2 cellular contexts compared by ENCODE assay signal in the genomic region with DNA sequence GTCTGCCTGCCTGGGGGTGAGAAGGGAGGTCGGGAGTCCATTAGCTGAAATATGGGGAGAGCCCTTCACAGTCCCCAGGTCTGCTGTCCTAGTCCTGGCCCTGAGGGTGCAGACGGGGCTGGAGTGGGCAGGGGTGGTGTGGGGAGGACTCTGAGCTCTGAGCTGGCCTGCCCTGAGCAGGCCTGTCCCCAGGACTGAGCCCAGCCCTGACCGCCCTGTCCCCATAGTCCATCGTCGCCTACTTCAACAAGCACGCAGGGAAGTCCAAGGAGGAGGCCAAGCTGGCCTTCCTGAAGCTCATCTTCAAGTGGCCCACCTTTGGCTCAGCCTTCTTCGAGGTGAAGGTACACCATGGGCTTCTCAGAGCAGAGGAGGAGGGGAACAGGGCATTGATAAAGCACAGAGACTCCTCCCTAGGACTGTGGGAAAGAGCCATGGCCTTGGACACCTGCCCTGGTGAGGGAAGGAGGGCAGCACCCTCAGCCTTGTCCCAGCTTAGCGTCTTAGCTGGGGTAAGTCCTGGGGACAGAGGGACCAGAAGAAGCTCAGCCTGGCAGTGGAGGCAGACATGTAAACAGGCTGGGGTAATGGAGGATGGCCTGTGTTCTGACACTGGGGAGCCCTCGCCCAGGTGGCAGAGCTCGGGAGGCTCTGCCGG.
TF ChIP-seq lines count a peak whose summit lies in the region.

No MANE protein-coding gene starts in this region.

TF ChIP-seq in GM12891, 5 proteins besides CTCF, POLR2A, EP300 and RAD21:
- TF ChIP-seq SPI1 (IDR thresholded peaks at IDR 0.05; ENCODE audit: low read depth, low read length) = no peak
- TF ChIP-seq POLR2AphosphoS5 (IDR thresholded peaks at IDR 0.05; ENCODE audit: low read depth, low read length) = no peak
- no peak for TF ChIP-seq POU2F2 (IDR thresholded peaks at IDR 0.05; ENCODE audit: low read depth, low read length)
- TF ChIP-seq TAF1 (IDR thresholded peaks at IDR 0.05; ENCODE audit: low read depth, low read length) = no peak
- TF ChIP-seq PAX5 (IDR thresholded peaks at IDR 0.05; ENCODE audit: insufficient read depth, low read length, severe bottlenecking) = no peak

TF ChIP-seq in H1, 55 proteins besides CTCF, POLR2A, EP300 and RAD21:
- TF ChIP-seq HDAC6 (IDR thresholded peaks at IDR 0.05; ENCODE audit: low read depth, low read length) = no peak
- no peak for TF ChIP-seq TBP (IDR thresholded peaks at IDR 0.05; ENCODE audit: low read depth, low read length)
- TF ChIP-seq RFX5 (IDR thresholded peaks at IDR 0.05; ENCODE audit: borderline replicate concordance, low read depth, low read length) = no peak
- no peak for TF ChIP-seq RBBP5 (IDR thresholded peaks at IDR 0.05; ENCODE audit: borderline replicate concordance, low read depth, low read length)
- no peak for TF ChIP-seq CBX8 (IDR thresholded peaks at IDR 0.05; ENCODE audit: borderline replicate concordance, low read depth, low read length)
- TF ChIP-seq ATF3 (IDR thresholded peaks at IDR 0.05; ENCODE audit: insufficient read depth, low read depth, low read length) = no peak
- no peak for TF ChIP-seq MAX (IDR thresholded peaks at IDR 0.05)
- no peak for TF ChIP-seq CHD2 (IDR thresholded peaks at IDR 0.05; ENCODE audit: low read length)
- TF ChIP-seq EGR1 (IDR thresholded peaks at IDR 0.05; ENCODE audit: borderline replicate concordance, low read depth, low read length) = no peak
- TF ChIP-seq CBX5 (IDR thresholded peaks at IDR 0.05; ENCODE audit: low read depth, low read length) = no peak
- TF ChIP-seq RNF2 (IDR thresholded peaks at IDR 0.05; ENCODE audit: borderline replicate concordance, low read depth, low read length, missing control alignments, poor library complexity, severe bottlenecking) = no peak
- TF ChIP-seq TEAD4 (IDR thresholded peaks at IDR 0.05; ENCODE audit: low read depth, low read length) = no peak
- TF ChIP-seq YY1 (IDR thresholded peaks at IDR 0.05; ENCODE audit: low read depth, low read length) = no peak
- no peak for TF ChIP-seq GTF2F1 (IDR thresholded peaks at IDR 0.05; ENCODE audit: borderline replicate concordance, low read depth, low read length)
- no peak for TF ChIP-seq SRF (IDR thresholded peaks at IDR 0.05; ENCODE audit: low read depth, low read length)
- TF ChIP-seq NANOG (IDR thresholded peaks at IDR 0.05; ENCODE audit: insufficient read depth, low read depth, low read length, poor library complexity, severe bottlenecking) = no peak
- TF ChIP-seq JUN (IDR thresholded peaks at IDR 0.05; ENCODE audit: low read depth, low read length) = no peak
- no peak for TF ChIP-seq SIRT6 (IDR thresholded peaks at IDR 0.05; ENCODE audit: low read length)
- no peak for TF ChIP-seq ASH2L (IDR thresholded peaks at IDR 0.05; ENCODE audit: low read length)
